ENCODE assay signal across 8 cellular contexts in genomic region chr9:134698587-134699342, GRCh38. TPM values are rescaled to one million over a fixed set of nuclear protein-coding genes. Genes with fewer than 3 reads are reported as not detected.
DNase-seq lines count a peak whose midpoint lies in the region; ATAC-seq and TF ChIP-seq lines count a peak whose summit lies in the region.

No MANE protein-coding gene starts in this region.

- no peak overlapping the region for H3K4me3 ChIP-seq in Caco-2 (ENCODE audit: low read depth, low read length)
- H3K4me3 ChIP-seq in astrocyte of the spinal cord (ENCODE audit: low read depth, low read length): no peak overlapping the region
- H3K4me3 ChIP-seq in iPS DF 6.9 (ENCODE audit: low read length): no peak overlapping the region

- H3K27ac Mint-ChIP-seq in Caco-2 (ENCODE audit: unreplicated experiment): no peak overlapping the region

- no peaks in the 10 kb centered on the region for H3K9me3 Mint-ChIP-seq in Caco-2 (ENCODE audit: unreplicated experiment)

- POLR2A ChIA-PET in Caco-2 (lab: Charles Lee): no interaction called here

- peak; percentile 90 to 93 for TF ChIP-seq CTCF in Caco-2 (IDR thresholded peaks at IDR 0.05; ENCODE audit: insufficient read depth in 1 of 2, low read depth in 1 of 2, low read length in 1 of 2, severe bottlenecking in 1 of 2, unreplicated experiment in 1 of 2)
- TF ChIP-seq CTCF in astrocyte of the spinal cord (IDR thresholded peaks at IDR 0.05; ENCODE audit: low read depth, low read length): peak; percentile 87

- intact Hi-C loops in Caco-2 (cut with micrococcal nuclease; ENCODE audit: unreplicated experiment): loop anchor here (1.0 kb wide), 2 partner anchors 41 to 249 kb away; no protein-coding TSS in a partner anchor

- H3K4me1 ChIP-seq in Caco-2: no peaks in the 10 kb centered on the region
- H3K4me1 ChIP-seq in iPS DF 6.9 (ENCODE audit: control insufficient read depth, insufficient read depth, low read length): peaks cover 5% of the 10 kb centered on the region; the same call in 1 of the 2 replicates

- H3K36me3 ChIP-seq in Caco-2 (ENCODE audit: control insufficient read depth, insufficient read depth, low read length) (no peaks in the 10 kb centered on the region), iPS DF 6.9 (ENCODE audit: control insufficient read depth, insufficient read depth, low read length) (0 out of 2 replicates have a peak, but pooled peaks cover 3% of the 10 kb centered on the region)

- no TSS peak for BruUV-seq in Caco-2 (replicated peaks; lab: Mats Ljungman, UMichigan)

- DNase-seq in Caco-2: peak; percentile 74 to 83
- DNase-seq in HUDEP-2 (lab: John Stamatoyannopoulos, UW; ENCODE audit: unreplicated experiment in 76 of 76): peak in 43 of 76 experiments; percentile 0 to 61 (median 27)
- peak; percentile 42 to 50 for DNase-seq in SHP77 (lab: John Stamatoyannopoulos, UW)
- DNase-seq in astrocyte of the spinal cord (ENCODE audit: low read depth, low spot score): peak; percentile 45
- peak; percentile 76 for DNase-seq in iPS DF 6.9 (ENCODE audit: low read depth, low spot score)
- peak; percentile 12 to 52 for DNase-seq in stimulated activated CD4-positive, alpha-beta T cell treated with anti-CD3 and anti-CD28 coated beads, Interleukin-12 subunit alpha, Interleukin-12 subunit beta, amount 100 ng/mL, for 24 hours (ENCODE audit: low read depth in 2 of 2)
- DNase-seq in dedifferentiated amniotic fluid mesenchymal stem cell (ENCODE audit: extremely low spot score): no peak

- H3K36me3 Mint-ChIP-seq in Caco-2 (ENCODE audit: insufficient read depth, unreplicated experiment): no peaks in the 10 kb centered on the region

- H3K27me3 Mint-ChIP-seq in Caco-2 (ENCODE audit: insufficient read depth, unreplicated experiment): no peaks in the 10 kb centered on the region

- H3K27me3 ChIP-seq in Caco-2 (replicated peaks; ENCODE audit: control insufficient read depth, insufficient read depth, low read length) (no peaks in the 10 kb centered on the region), iPS DF 6.9 (ENCODE audit: control insufficient read depth, insufficient read depth, low read length) (no peaks in the 10 kb centered on the region)

- CTCF ChIA-PET in Caco-2 (lab: Charles Lee): interaction anchor here (1.1 to 1.7 kb wide), 4 partner anchors 8 to 63 kb away, joined by 3 to 11 read pairs (median 4); no protein-coding TSS in a partner anchor

- WGBS in iPS DF 6.9 (ENCODE audit: insufficient coverage, insufficient read length): no CpG with 5 or more reads among the region's 19 CpGs

- in situ Hi-C loops in astrocyte of the spinal cord (cut with HindIII; ENCODE audit: low sequenced_read_pairs): no loop called here

- no peak overlapping the region for H3K27ac ChIP-seq in iPS DF 6.9 (ENCODE audit: low read length)

- ATAC-seq in HG03139 (IDR thresholded peaks at IDR 0.05; ENCODE audit: unreplicated experiment): no peak

- H3K4me1 Mint-ChIP-seq in Caco-2 (ENCODE audit: low read depth, unreplicated experiment): no peaks in the 10 kb centered on the region

- H3K9me3 ChIP-seq in Caco-2: no peaks in the 10 kb centered on the region
- no peaks in the 10 kb centered on the region for H3K9me3 ChIP-seq in iPS DF 6.9 (ENCODE audit: control insufficient read depth, insufficient read depth, low read length)

- no peak overlapping the region for H3K4me3 Mint-ChIP-seq in Caco-2 (ENCODE audit: unreplicated experiment)

RNA-seq across cellular contexts. Expression of gene COL5A1, which starts 57.2 kb away (rescaled TPM):
- 4.8 and 5.7 TPM in 2 replicates for total RNA-seq in Caco-2 (2022)
